ENCODE assay signal across 8 cellular contexts in the genomic region with DNA sequence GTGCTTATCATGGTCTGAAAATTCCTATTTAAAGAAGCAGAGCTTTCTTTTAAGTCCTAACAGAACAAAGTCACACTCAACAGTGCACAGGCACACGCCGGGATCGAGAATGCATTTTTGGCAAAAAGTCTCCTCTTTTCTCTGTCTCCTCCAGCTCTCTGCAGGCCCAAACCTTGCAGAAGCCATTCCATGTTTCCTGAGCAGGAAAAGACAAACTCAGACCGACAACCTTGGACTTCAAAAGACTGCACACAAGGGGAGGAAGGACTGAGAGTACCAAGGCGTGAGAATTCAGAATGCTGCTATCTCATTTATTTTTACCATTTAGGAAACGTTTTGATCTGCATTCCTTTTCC.
DNase-seq lines count a peak whose midpoint lies in the region; ATAC-seq, FAIRE-seq and TF ChIP-seq lines count a peak whose summit lies in the region.

No MANE protein-coding gene starts in this region.

- no peak for TF ChIP-seq EP300 in esophagus muscularis mucosa (IDR thresholded peaks at IDR 0.05)

- no peaks in the 10 kb centered on the region for H3K36me3 ChIP-seq in RWPE2 (ENCODE audit: low read depth)
- no peaks in the 10 kb centered on the region for H3K36me3 ChIP-seq in esophagus muscularis mucosa

- ATAC-seq in RWPE2 (ENCODE audit: low read depth) (no peak), HG03457 (IDR thresholded peaks at IDR 0.05; ENCODE audit: unreplicated experiment) (no peak)

- H3K27me3 ChIP-seq in RWPE2 (ENCODE audit: insufficient read depth, poor library complexity, severe bottlenecking) (no peaks in the 10 kb centered on the region), esophagus muscularis mucosa (no peaks in the 10 kb centered on the region)

- H3K4me3 ChIP-seq in RWPE2 (ENCODE audit: severe bottlenecking) (peak overlapping the region; percentile 38), esophagus muscularis mucosa (peak overlapping the region; percentile 65 to 81 (median 72))

- no peak for FAIRE-seq in GM12892 (lab: Jason Lieb, UNC)

- H3K27ac ChIP-seq in RWPE2 (ENCODE audit: poor library complexity, severe bottlenecking) (peak overlapping the region; percentile 98), esophagus muscularis mucosa (replicated peaks in 1 of 4) (peak overlapping the region; percentile 98 to 99 (median 98))

- H3K4me1 ChIP-seq in RWPE2 (ENCODE audit: insufficient read depth, poor library complexity, severe bottlenecking) (peaks cover 26% of the 10 kb centered on the region), esophagus muscularis mucosa (peaks cover 41 to 63% (median 53%) of the 10 kb centered on the region in 4 donors)

- TF ChIP-seq POLR2A in esophagus muscularis mucosa (IDR thresholded peaks at IDR 0.05; ENCODE audit: low read depth) (no peak), GM12892 (IDR thresholded peaks at IDR 0.05; ENCODE audit: low read depth, low read length) (no peak)

- intact Hi-C loops in esophagus muscularis mucosa (cut with DNase I): loop anchor here (5.0 kb wide), 2 partner anchors 271 to 546 kb away; no protein-coding TSS in a partner anchor

- H3K9me3 ChIP-seq in RWPE2 (ENCODE audit: severe bottlenecking) (no peaks in the 10 kb centered on the region), esophagus muscularis mucosa (no peaks in the 10 kb centered on the region)

- DNase-seq in ELF-1 (ENCODE audit: low read depth, low spot score) (peak; percentile 21), RWPE2 (ENCODE audit: low spot score) (no peak), esophagus muscularis mucosa (ENCODE audit: extremely low spot score) (no peak), putamen (ENCODE audit: low spot score) (peak; percentile 54), HT-29 (ENCODE audit: low spot score) (no peak), GM12892 (ENCODE audit: insufficient read length) (no peak), NCI-H526 treated with DMSO at 0.1 percent for 48 hours (lab: John Stamatoyannopoulos, UW) (no peak)

- TF ChIP-seq CTCF in RWPE2 (IDR thresholded peaks at IDR 0.05; ENCODE audit: poor library complexity, severe bottlenecking) (no peak), esophagus muscularis mucosa (IDR thresholded peaks at IDR 0.05) (no peak)

- 15% methylated on average over 6 of the region's 6 CpGs for WGBS in esophagus muscularis mucosa

Comparison
In these comparisons a context has a peak if more than half of its experiments do, and no peak if none do; other contexts are left out.
1. DNase-seq: peak in ELF-1 (single experiment) and putamen (single experiment); none in RWPE2 (single experiment), esophagus muscularis mucosa (single experiment), HT-29 (single experiment), GM12892 (single experiment) and NCI-H526 treated with DMSO at 0.1 percent for 48 hours (single experiment).